9 cellular contexts compared by ENCODE assay signal in genomic region chr3:180804871-180805430, GRCh38.
DNase-seq lines count a peak whose midpoint lies in the region; ATAC-seq and TF ChIP-seq lines count a peak whose summit lies in the region.
"Had no signal": no experiment of that assay in that cellular context is flagged by ENCODE, and none has a peak within 500 bp of the region (broad histone marks: within the 10 kb centered on the region; RNA-seq: fewer than 3 reads in every experiment).

No MANE protein-coding gene starts in this region.

- no peak overlapping the region for H3T11ph ChIP-seq in H9 (ENCODE audit: low read length)

- no CpG with 5 or more reads among the region's 6 CpGs for WGBS in H9 (ENCODE audit: extremely low coverage, insufficient read length, low lambda C conversion rate)
- 2 to 10% methylated on average over 6 of the region's 6 CpGs for WGBS in gastroesophageal sphincter (ENCODE audit: low coverage in 1 of 2), 2 donors

- no peak overlapping the region; a peak in 1 of 5 replicates for H3K4me3 Mint-ChIP-seq in H9
- H3K4me3 Mint-ChIP-seq: naive thymus-derived CD4-positive, alpha-beta T cell had no signal

- intact Hi-C loops in PC-3 (cut with micrococcal nuclease): loop anchor here (10.0 kb wide), 2 partner anchors 180 to 1880 kb away; partner anchors contain the start of gene DNAJC19

- H3K9ac ChIP-seq in H9 (ENCODE audit: extremely low read depth, insufficient read length, low read length): peak overlapping the region; percentile 52
- no peak overlapping the region for H3K9ac ChIP-seq in PC-3 (ENCODE audit: low read length)

- no peaks in the 10 kb centered on the region for H4K20me1 ChIP-seq in H9 (ENCODE audit: control insufficient read depth, insufficient read depth, insufficient read length)
- no peaks in the 10 kb centered on the region for H4K20me1 ChIP-seq in PC-3 (ENCODE audit: low read length)

- H3K36me3 ChIP-seq in PC-3 (ENCODE audit: low read depth, low read length) (no peaks in the 10 kb centered on the region), gastroesophageal sphincter (no peaks in the 10 kb centered on the region)

- ATAC-seq in PC-3 (no peak), gastroesophageal sphincter (peak; percentile 57), HG02970 (IDR thresholded peaks at IDR 0.05; ENCODE audit: low FRiP score, unreplicated experiment) (no peak), HG03159 (IDR thresholded peaks at IDR 0.05; ENCODE audit: unreplicated experiment) (no peak)
- ATAC-seq: naive thymus-derived CD4-positive, alpha-beta T cell had no signal

- no peak overlapping the region for H2BK12ac ChIP-seq in H9 (ENCODE audit: insufficient read length, low read depth, low read length)

- H2AFZ ChIP-seq in H9 (ENCODE audit: low read length): peak overlapping the region; percentile 100
- H2AFZ ChIP-seq in PC-3 (ENCODE audit: low read length): no peak overlapping the region

- H3K27me3 Mint-ChIP-seq in H9 (ENCODE audit: low read depth): no peaks in the 10 kb centered on the region

- no peak overlapping the region for H2AK5ac ChIP-seq in H9 (ENCODE audit: insufficient read length, low read length)

- no peaks in the 10 kb centered on the region for H3K27me3 ChIP-seq in H9 (ENCODE audit: insufficient read depth, low read length)
- H3K27me3 ChIP-seq in PC-3 (ENCODE audit: low read length): peaks cover 13% of the 10 kb centered on the region
- no peaks in the 10 kb centered on the region for H3K27me3 ChIP-seq in gastroesophageal sphincter

- no peak overlapping the region for H3K56ac ChIP-seq in H9 (ENCODE audit: insufficient read length, low read depth, low read length)

- peak overlapping the region; percentile 32 for H3K4me2 ChIP-seq in H9 (ENCODE audit: insufficient read depth, insufficient read length, low read length)
- H3K4me2 ChIP-seq in PC-3 (ENCODE audit: low read length): no peak overlapping the region

- no peak overlapping the region for H3K14ac ChIP-seq in H9 (ENCODE audit: insufficient read depth, low read length)

- no peaks in the 10 kb centered on the region for H3K79me1 ChIP-seq in H9 (ENCODE audit: insufficient read depth, low read depth, low read length, poor library complexity, severe bottlenecking)

- no peak for TF ChIP-seq EP300 in gastroesophageal sphincter (IDR thresholded peaks at IDR 0.05)

- H3F3A ChIP-seq in PC-3 (ENCODE audit: low read length, unreplicated experiment): no peaks in the 10 kb centered on the region

- H3K36me3 Mint-ChIP-seq in H9 (ENCODE audit: insufficient read depth in 1 of 3, low read depth in 3 of 3): no peaks in the 10 kb centered on the region
- H3K36me3 Mint-ChIP-seq: naive thymus-derived CD4-positive, alpha-beta T cell had no signal

- H3K4me1 Mint-ChIP-seq in H9: peaks cover 9 to 13% of the 10 kb centered on the region in 2 experiments; a peak in 3 of 4 replicates
- H3K4me1 Mint-ChIP-seq: naive thymus-derived CD4-positive, alpha-beta T cell had no signal

- no peaks in the 10 kb centered on the region for H3K79me2 ChIP-seq in H9 (ENCODE audit: insufficient read depth, low read length)
- no peaks in the 10 kb centered on the region for H3K79me2 ChIP-seq in PC-3 (ENCODE audit: low read length)

- no peak overlapping the region for H4K8ac ChIP-seq in H9 (replicated peaks; ENCODE audit: insufficient read length, low read depth, low read length)

- H3K4me1 ChIP-seq in H9 (ENCODE audit: insufficient read depth, low read length) (no peaks in the 10 kb centered on the region; the same call in 1 of the 2 replicates), PC-3 (ENCODE audit: insufficient read depth, low read length) (no peaks in the 10 kb centered on the region), gastroesophageal sphincter (peaks cover 0 to 5% (median 0%) of the 10 kb centered on the region in 3 donors)

- CTCF ChIA-PET in PC-3 (lab: Charles Lee): no interaction called here

- H3K4me3 ChIP-seq in PC-3 (ENCODE audit: low read length) (no peak overlapping the region), gastroesophageal sphincter (no peak overlapping the region)

- H3K9me3 Mint-ChIP-seq in H9: no peaks in the 10 kb centered on the region; a peak in 1 of 5 replicates
- H3K9me3 Mint-ChIP-seq: naive thymus-derived CD4-positive, alpha-beta T cell had no signal

- H2BK5ac ChIP-seq in H9 (ENCODE audit: insufficient read length, low read length): no peak overlapping the region

- no peak overlapping the region for H3K27ac ChIP-seq in H9 (ENCODE audit: insufficient read length, low read depth, low read length)
- no peak overlapping the region for H3K27ac ChIP-seq in PC-3 (ENCODE audit: low read length)
- no peak overlapping the region for H3K27ac ChIP-seq in gastroesophageal sphincter

- H2BK20ac ChIP-seq in H9 (ENCODE audit: low read depth, low read length, poor library complexity, severe bottlenecking): no peak overlapping the region

- peak; percentile 72 for TF ChIP-seq CTCF in H9 (conservative IDR thresholded peaks at IDR 0.05)
- TF ChIP-seq CTCF in PC-3 (conservative IDR thresholded peaks at IDR 0.05; ENCODE audit: low read depth, low read length): peak; percentile 29
- TF ChIP-seq CTCF in gastroesophageal sphincter (IDR thresholded peaks at IDR 0.05): peak in 3 of 4 experiments; percentile 27 to 56 (median 32)

- no peak overlapping the region for H4K5ac ChIP-seq in H9 (ENCODE audit: insufficient read length, low read depth, low read length)

- H3K23me2 ChIP-seq in H9 (ENCODE audit: insufficient read length, low read depth, low read length, poor library complexity, severe bottlenecking): no peaks in the 10 kb centered on the region

- no peak overlapping the region for H2BK15ac ChIP-seq in H9 (ENCODE audit: low read depth, low read length)

- no TSS peak for BruUV-seq in PC-3 (replicated peaks; lab: Mats Ljungman, UMichigan)

- H3K9me3 ChIP-seq in H9 (ENCODE audit: control insufficient read depth, low read depth, low read length) (no peaks in the 10 kb centered on the region), PC-3 (ENCODE audit: low read length) (no peaks in the 10 kb centered on the region), gastroesophageal sphincter (no peaks in the 10 kb centered on the region)

- no peak overlapping the region for H3K4ac ChIP-seq in H9 (ENCODE audit: low read depth, low read length)

- POLR2A ChIA-PET in PC-3 (lab: Charles Lee; ENCODE audit: unreplicated experiment): no interaction called here

- no peak overlapping the region for H4K91ac ChIP-seq in H9 (ENCODE audit: insufficient read length, low read depth, low read length)

- H3K18ac ChIP-seq in H9 (ENCODE audit: insufficient read length, low read depth, low read length): no peak overlapping the region

- no peak overlapping the region for H3K23ac ChIP-seq in H9 (ENCODE audit: insufficient read length, low read depth, low read length)

- DNase-seq in H9: peak; percentile 79
- peak; percentile 23 for DNase-seq in PC-3
- DNase-seq in pons (ENCODE audit: low spot score): peak; percentile 82
- no peak for DNase-seq in NCI-H1048 (lab: John Stamatoyannopoulos, UW)
- no peak for DNase-seq in stimulated activated naive CD4-positive, alpha-beta T cell treated with Interleukin-2 at 50 U/mL for 16 hours (lab: John Stamatoyannopoulos, UW)
- DNase-seq: naive thymus-derived CD4-positive, alpha-beta T cell had no signal

- H3K9me2 ChIP-seq in PC-3 (replicated peaks; ENCODE audit: low read length): no peaks in the 10 kb centered on the region

- peak overlapping the region in 2 of 3 experiments; percentile 87 to 92; a peak in 4 of 7 replicates for H3K27ac Mint-ChIP-seq in H9
- H3K27ac Mint-ChIP-seq: naive thymus-derived CD4-positive, alpha-beta T cell had no signal

- H2BK120ac ChIP-seq in H9 (ENCODE audit: low read depth, low read length, poor library complexity, severe bottlenecking): no peak overlapping the region

- no peak for TF ChIP-seq POLR2A in gastroesophageal sphincter (IDR thresholded peaks at IDR 0.05)

Comparison
In these comparisons a context has a peak if more than half of its experiments do, and no peak if none do; other contexts are left out.
1. DNase-seq: peak in H9 (single experiment), PC-3 (single experiment) and pons (single experiment); none in NCI-H1048 (single experiment) and stimulated activated naive CD4-positive, alpha-beta T cell treated with Interleukin-2 at 50 U/mL for 16 hours (single experiment).
2. Peak in every context shown above with its lines, with median percentiles within 50 percentile points of each other: CTCF ChIP-seq.